Comparison of ENCODE assay signal across 21 cellular contexts in genomic region chr7:117802660-117803059, GRCh38.
"Had no signal": no experiment of that assay in that cellular context is flagged by ENCODE, and none has a peak within 500 bp of the region (broad histone marks: within the 10 kb centered on the region; RNA-seq: fewer than 3 reads in every experiment).

No MANE protein-coding gene starts in this region.

- ATAC-seq: T-cell had no signal

- DNase-seq: KBM-7, MV-4-11, NCI-H1048, NCI-H1105, NCI-H1417, NCI-H1436 treated with DMSO at 0.1 percent for 48 hours, NCI-H1694, NCI-H187 treated with DMSO at 0.1 percent for 48 hours, NCI-H2029 treated with DMSO at 0.1 percent for 48 hours, NCI-H2107, NCI-H226, NCI-H446, NCI-H510A, NCI-H524 treated with DMSO at 0.1 percent for 48 hours, NCI-H69, NCI-H774, Right ventricle myocardium superior, RPMI8226, SIG-M5, SW 1271, T-cell had no signal
